In genomic region chr6:118630067-118630466, GRCh38 we compare ENCODE assay signal across 27 cellular contexts.
"Had no signal": no experiment of that assay in that cellular context is flagged by ENCODE, and none has a peak within 500 bp of the region (broad histone marks: within the 10 kb centered on the region; RNA-seq: fewer than 3 reads in every experiment).

No MANE protein-coding gene starts in this region.

- H3K27ac ChIP-seq: KMS-11, SK-N-MC, VCaP had no signal

- DNase-seq: activated CD4-positive, alpha-beta T cell treated with anti-CD3 and anti-CD28 coated beads for 48 hours; activated CD4-positive, alpha-beta T cell treated with anti-CD3 and anti-CD28 coated beads, Interleukin-2, amount 50 U/mL, for 4 hours; activated CD8-positive, alpha-beta memory T cell treated with anti-CD3 and anti-CD28 coated beads for 24 hours; activated effector memory CD4-positive, alpha-beta T cell treated with Interleukin-2 at 50 U/mL for 16 hours; activated naive CD4-positive, alpha-beta T cell; amygdala; NCI-H1092; NCI-H1417 treated with DMSO at 0.1 percent for 48 hours; NCI-H1694; NCI-H2029; NCI-H2107; NCI-H2171 treated with DMSO at 0.1 percent for 48 hours; NCI-H226; NCI-H526; NCI-H774; RPMI8226; T-cell; T-helper 2 cell had no signal

- H3K27ac Mint-ChIP-seq: activated naive CD8-positive, alpha-beta T cell; brain had no signal

- H3K4me3 Mint-ChIP-seq: activated naive CD8-positive, alpha-beta T cell; activated T-helper 1 cell treated with anti-CD3 and anti-CD28 coated beads, Interleukin-12 subunit alpha, Interleukin-12 subunit beta, Interleukin-2, Interleukin-4 antibody, amounts not matched to agents 30 ng/mL and 10 ng/mL and 1 ng/mL, durations not matched to agents 14 hours and 24 hours and 36 hours; brain; central memory CD8-positive, alpha-beta T cell; T-cell had no signal

- H3K4me2 ChIP-seq: KMS-11 had no signal

- H3K4me3 ChIP-seq: SK-N-MC had no signal

- ATAC-seq: Right ventricle myocardium inferior, T-cell had no signal

- H3K9ac ChIP-seq: KMS-11 had no signal

- FAIRE-seq: astrocyte had no signal

- H3K27me3 Mint-ChIP-seq: activated naive CD8-positive, alpha-beta T cell; brain; central memory CD8-positive, alpha-beta T cell; T-cell had no signal
